1 cellular context compared by ENCODE assay signal in the genomic region with DNA sequence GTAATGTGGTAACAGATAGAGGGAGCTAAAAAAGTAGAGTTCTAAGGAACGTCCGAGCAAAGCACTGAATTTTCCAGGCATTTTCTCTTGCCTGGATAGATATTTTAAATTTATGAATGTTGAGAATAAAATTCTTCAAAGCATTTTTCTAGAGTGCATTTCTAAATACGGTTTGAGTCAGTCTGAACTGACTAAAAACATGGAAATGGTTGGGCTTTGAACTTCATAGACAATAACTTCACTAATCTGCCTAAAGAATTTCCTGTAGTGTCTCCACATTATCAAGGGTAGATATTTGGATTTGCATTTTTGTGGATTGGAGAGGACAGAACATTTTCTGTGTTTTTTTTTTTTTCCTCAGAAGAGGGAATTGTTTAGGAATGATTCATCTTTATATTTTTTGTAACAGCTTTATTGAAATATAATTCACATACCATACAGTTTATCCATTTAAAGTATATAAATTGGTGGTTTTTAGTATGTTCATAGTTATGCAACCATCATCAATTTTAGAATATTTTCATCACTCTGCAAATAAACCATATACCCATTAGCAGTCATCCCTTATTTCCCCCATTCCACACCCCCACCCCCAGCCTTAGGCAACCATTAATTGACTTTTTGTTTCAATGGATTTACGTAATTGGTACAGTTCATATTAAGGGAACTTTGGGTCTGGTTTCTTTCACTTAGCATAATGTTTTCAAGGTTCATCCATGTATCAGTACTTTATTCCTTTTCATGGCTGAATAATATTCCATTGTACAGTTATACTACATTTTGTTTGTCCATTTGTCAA.
TF ChIP-seq lines count a peak whose summit lies in the region.

No MANE protein-coding gene starts in this region.

TF ChIP-seq in WTC11, 78 proteins besides CTCF, POLR2A, EP300 and RAD21 (continued from another document):
- TF ChIP-seq, protein P1, sequence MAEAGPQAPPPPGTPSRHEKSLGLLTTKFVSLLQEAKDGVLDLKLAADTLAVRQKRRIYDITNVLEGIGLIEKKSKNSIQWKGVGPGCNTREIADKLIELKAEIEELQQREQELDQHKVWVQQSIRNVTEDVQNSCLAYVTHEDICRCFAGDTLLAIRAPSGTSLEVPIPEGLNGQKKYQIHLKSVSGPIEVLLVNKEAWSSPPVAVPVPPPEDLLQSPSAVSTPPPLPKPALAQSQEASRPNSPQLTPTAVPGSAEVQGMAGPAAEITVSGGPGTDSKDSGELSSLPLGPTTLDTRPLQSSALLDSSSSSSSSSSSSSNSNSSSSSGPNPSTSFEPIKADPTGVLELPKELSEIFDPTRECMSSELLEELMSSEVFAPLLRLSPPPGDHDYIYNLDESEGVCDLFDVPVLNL (CRISPR knock-in tag; IDR thresholded peaks at IDR 0.05; ENCODE audit: borderline replicate concordance, low read depth), result no peak
- TF ChIP-seq CBFB (CRISPR knock-in tag; IDR thresholded peaks at IDR 0.05; ENCODE audit: low read depth), result no peak
- no peak for TF ChIP-seq MXD4 (CRISPR knock-in tag; IDR thresholded peaks at IDR 0.05; ENCODE audit: borderline replicate concordance)
- TF ChIP-seq OVOL2 (CRISPR knock-in tag; IDR thresholded peaks at IDR 0.05; ENCODE audit: borderline replicate concordance), result no peak
- no peak for TF ChIP-seq ZNF138 (CRISPR knock-in tag; conservative IDR thresholded peaks at IDR 0.05)
- TF ChIP-seq, protein P2, sequence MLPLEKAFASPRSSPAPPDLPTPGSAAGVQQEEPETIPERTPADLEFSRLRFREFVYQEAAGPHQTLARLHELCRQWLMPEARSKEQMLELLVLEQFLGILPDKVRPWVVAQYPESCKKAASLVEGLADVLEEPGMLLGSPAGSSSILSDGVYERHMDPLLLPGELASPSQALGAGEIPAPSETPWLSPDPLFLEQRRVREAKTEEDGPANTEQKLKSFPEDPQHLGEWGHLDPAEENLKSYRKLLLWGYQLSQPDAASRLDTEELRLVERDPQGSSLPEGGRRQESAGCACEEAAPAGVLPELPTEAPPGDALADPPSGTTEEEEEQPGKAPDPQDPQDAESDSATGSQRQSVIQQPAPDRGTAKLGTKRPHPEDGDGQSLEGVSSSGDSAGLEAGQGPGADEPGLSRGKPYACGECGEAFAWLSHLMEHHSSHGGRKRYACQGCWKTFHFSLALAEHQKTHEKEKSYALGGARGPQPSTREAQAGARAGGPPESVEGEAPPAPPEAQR (CRISPR knock-in tag; IDR thresholded peaks at IDR 0.05), result no peak
- no peak for TF ChIP-seq MYBL2 (CRISPR knock-in tag; IDR thresholded peaks at IDR 0.05)
- no peak for TF ChIP-seq FOXP1 (CRISPR knock-in tag; IDR thresholded peaks at IDR 0.05; ENCODE audit: borderline replicate concordance)
- no peak for TF ChIP-seq KAT7 (CRISPR knock-in tag; IDR thresholded peaks at IDR 0.05; ENCODE audit: borderline replicate concordance)
- TF ChIP-seq, protein P3, sequence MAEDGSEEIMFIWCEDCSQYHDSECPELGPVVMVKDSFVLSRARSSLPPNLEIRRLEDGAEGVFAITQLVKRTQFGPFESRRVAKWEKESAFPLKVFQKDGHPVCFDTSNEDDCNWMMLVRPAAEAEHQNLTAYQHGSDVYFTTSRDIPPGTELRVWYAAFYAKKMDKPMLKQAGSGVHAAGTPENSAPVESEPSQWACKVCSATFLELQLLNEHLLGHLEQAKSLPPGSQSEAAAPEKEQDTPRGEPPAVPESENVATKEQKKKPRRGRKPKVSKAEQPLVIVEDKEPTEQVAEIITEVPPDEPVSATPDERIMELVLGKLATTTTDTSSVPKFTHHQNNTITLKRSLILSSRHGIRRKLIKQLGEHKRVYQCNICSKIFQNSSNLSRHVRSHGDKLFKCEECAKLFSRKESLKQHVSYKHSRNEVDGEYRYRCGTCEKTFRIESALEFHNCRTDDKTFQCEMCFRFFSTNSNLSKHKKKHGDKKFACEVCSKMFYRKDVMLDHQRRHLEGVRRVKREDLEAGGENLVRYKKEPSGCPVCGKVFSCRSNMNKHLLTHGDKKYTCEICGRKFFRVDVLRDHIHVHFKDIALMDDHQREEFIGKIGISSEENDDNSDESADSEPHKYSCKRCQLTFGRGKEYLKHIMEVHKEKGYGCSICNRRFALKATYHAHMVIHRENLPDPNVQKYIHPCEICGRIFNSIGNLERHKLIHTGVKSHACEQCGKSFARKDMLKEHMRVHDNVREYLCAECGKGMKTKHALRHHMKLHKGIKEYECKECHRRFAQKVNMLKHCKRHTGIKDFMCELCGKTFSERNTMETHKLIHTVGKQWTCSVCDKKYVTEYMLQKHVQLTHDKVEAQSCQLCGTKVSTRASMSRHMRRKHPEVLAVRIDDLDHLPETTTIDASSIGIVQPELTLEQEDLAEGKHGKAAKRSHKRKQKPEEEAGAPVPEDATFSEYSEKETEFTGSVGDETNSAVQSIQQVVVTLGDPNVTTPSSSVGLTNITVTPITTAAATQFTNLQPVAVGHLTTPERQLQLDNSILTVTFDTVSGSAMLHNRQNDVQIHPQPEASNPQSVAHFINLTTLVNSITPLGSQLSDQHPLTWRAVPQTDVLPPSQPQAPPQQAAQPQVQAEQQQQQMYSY (CRISPR knock-in tag; IDR thresholded peaks at IDR 0.05), result no peak
- TF ChIP-seq, protein P4, sequence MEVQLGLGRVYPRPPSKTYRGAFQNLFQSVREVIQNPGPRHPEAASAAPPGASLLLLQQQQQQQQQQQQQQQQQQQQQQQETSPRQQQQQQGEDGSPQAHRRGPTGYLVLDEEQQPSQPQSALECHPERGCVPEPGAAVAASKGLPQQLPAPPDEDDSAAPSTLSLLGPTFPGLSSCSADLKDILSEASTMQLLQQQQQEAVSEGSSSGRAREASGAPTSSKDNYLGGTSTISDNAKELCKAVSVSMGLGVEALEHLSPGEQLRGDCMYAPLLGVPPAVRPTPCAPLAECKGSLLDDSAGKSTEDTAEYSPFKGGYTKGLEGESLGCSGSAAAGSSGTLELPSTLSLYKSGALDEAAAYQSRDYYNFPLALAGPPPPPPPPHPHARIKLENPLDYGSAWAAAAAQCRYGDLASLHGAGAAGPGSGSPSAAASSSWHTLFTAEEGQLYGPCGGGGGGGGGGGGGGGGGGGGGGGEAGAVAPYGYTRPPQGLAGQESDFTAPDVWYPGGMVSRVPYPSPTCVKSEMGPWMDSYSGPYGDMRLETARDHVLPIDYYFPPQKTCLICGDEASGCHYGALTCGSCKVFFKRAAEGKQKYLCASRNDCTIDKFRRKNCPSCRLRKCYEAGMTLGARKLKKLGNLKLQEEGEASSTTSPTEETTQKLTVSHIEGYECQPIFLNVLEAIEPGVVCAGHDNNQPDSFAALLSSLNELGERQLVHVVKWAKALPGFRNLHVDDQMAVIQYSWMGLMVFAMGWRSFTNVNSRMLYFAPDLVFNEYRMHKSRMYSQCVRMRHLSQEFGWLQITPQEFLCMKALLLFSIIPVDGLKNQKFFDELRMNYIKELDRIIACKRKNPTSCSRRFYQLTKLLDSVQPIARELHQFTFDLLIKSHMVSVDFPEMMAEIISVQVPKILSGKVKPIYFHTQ (CRISPR knock-in tag; IDR thresholded peaks at IDR 0.05), result no peak
- TF ChIP-seq, protein P5, sequence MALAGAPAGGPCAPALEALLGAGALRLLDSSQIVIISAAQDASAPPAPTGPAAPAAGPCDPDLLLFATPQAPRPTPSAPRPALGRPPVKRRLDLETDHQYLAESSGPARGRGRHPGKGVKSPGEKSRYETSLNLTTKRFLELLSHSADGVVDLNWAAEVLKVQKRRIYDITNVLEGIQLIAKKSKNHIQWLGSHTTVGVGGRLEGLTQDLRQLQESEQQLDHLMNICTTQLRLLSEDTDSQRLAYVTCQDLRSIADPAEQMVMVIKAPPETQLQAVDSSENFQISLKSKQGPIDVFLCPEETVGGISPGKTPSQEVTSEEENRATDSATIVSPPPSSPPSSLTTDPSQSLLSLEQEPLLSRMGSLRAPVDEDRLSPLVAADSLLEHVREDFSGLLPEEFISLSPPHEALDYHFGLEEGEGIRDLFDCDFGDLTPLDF (CRISPR knock-in tag; IDR thresholded peaks at IDR 0.05), result no peak
- TF ChIP-seq ETV6 (CRISPR knock-in tag; IDR thresholded peaks at IDR 0.05), result no peak
- TF ChIP-seq, protein P6, sequence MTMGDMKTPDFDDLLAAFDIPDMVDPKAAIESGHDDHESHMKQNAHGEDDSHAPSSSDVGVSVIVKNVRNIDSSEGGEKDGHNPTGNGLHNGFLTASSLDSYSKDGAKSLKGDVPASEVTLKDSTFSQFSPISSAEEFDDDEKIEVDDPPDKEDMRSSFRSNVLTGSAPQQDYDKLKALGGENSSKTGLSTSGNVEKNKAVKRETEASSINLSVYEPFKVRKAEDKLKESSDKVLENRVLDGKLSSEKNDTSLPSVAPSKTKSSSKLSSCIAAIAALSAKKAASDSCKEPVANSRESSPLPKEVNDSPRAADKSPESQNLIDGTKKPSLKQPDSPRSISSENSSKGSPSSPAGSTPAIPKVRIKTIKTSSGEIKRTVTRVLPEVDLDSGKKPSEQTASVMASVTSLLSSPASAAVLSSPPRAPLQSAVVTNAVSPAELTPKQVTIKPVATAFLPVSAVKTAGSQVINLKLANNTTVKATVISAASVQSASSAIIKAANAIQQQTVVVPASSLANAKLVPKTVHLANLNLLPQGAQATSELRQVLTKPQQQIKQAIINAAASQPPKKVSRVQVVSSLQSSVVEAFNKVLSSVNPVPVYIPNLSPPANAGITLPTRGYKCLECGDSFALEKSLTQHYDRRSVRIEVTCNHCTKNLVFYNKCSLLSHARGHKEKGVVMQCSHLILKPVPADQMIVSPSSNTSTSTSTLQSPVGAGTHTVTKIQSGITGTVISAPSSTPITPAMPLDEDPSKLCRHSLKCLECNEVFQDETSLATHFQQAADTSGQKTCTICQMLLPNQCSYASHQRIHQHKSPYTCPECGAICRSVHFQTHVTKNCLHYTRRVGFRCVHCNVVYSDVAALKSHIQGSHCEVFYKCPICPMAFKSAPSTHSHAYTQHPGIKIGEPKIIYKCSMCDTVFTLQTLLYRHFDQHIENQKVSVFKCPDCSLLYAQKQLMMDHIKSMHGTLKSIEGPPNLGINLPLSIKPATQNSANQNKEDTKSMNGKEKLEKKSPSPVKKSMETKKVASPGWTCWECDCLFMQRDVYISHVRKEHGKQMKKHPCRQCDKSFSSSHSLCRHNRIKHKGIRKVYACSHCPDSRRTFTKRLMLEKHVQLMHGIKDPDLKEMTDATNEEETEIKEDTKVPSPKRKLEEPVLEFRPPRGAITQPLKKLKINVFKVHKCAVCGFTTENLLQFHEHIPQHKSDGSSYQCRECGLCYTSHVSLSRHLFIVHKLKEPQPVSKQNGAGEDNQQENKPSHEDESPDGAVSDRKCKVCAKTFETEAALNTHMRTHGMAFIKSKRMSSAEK (CRISPR knock-in tag; IDR thresholded peaks at IDR 0.05; ENCODE audit: borderline replicate concordance), result no peak
- TF ChIP-seq, protein P7, sequence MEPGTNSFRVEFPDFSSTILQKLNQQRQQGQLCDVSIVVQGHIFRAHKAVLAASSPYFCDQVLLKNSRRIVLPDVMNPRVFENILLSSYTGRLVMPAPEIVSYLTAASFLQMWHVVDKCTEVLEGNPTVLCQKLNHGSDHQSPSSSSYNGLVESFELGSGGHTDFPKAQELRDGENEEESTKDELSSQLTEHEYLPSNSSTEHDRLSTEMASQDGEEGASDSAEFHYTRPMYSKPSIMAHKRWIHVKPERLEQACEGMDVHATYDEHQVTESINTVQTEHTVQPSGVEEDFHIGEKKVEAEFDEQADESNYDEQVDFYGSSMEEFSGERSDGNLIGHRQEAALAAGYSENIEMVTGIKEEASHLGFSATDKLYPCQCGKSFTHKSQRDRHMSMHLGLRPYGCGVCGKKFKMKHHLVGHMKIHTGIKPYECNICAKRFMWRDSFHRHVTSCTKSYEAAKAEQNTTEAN (CRISPR knock-in tag; IDR thresholded peaks at IDR 0.05), result no peak
TF ChIP-seq in WTC11: peak in this region for 0.
